Comparison of ENCODE assay signal across 15 cellular contexts in the genomic region with DNA sequence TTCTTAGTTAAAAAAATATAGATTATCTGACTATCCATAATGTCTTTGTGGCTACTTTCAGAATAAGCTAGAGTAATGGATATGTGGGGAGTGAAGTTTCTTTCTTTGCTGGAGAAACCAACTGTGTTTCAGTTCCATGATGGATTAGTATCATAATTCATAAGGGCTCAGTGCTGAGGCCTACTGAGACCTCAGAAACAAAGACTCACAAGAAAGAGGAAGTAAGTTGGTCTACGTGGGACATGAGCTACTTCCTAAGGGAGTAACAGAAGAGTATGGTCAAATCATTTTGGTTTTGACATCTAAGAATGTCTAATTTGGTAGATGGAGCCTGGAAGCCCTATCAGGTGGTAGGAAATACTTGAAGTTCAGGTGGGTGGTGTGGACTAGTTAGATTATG.
DNase-seq lines count a peak whose midpoint lies in the region; ATAC-seq, FAIRE-seq and TF ChIP-seq lines count a peak whose summit lies in the region.
"Had no signal": no experiment of that assay in that cellular context is flagged by ENCODE, and none has a peak within 500 bp of the region (broad histone marks: within the 10 kb centered on the region; RNA-seq: fewer than 3 reads in every experiment).

No MANE protein-coding gene starts in this region.

- H3K4me2 ChIP-seq in MM.1S (ENCODE audit: low read depth, low read length), result no peak overlapping the region

- DNase-seq in GM12892 (ENCODE audit: insufficient read length) (no peak), MM.1S (peak; percentile 34), NCI-H446 (lab: John Stamatoyannopoulos, UW) (no peak), NCI-H1694 treated with DMSO at 0.1 percent for 48 hours (lab: John Stamatoyannopoulos, UW) (no peak), substantia nigra (lab: John Stamatoyannopoulos, UW) (no peak)
- DNase-seq in naive thymus-derived CD8-positive, alpha-beta T cell, result no peak
- DNase-seq: activated CD4-positive, alpha-beta memory T cell treated with anti-CD3 and anti-CD28 coated beads, Interleukin-2, amount 10 ng/mL, durations not matched to agents 7 days and 5 days; amniotic stem cell; ovary; trophoblast cell had no signal

- POLR2A ChIA-PET in naive thymus-derived CD8-positive, alpha-beta T cell (lab: Charles Lee), result no interaction called here

- no peaks in the 10 kb centered on the region for H3K9me3 ChIP-seq in MM.1S (replicated peaks; ENCODE audit: insufficient read depth, low read length)
- H3K9me3 ChIP-seq: ovary had no signal

- H3K4me3 ChIP-seq in MM.1S (ENCODE audit: low read length), result no peak overlapping the region
- H3K4me3 ChIP-seq: ovary had no signal

- H3K9me3 Mint-ChIP-seq in naive thymus-derived CD8-positive, alpha-beta T cell, result no peaks in the 10 kb centered on the region
- H3K9me3 Mint-ChIP-seq: activated CD4-positive, alpha-beta memory T cell treated with anti-CD3 and anti-CD28 coated beads, Interleukin-2, amount 10 ng/mL, durations not matched to agents 7 days and 5 days had no signal

- no peak overlapping the region for H3K27ac Mint-ChIP-seq in naive thymus-derived CD8-positive, alpha-beta T cell
- H3K27ac Mint-ChIP-seq: activated CD4-positive, alpha-beta memory T cell treated with anti-CD3 and anti-CD28 coated beads, Interleukin-2, amount 10 ng/mL, durations not matched to agents 7 days and 5 days had no signal

- no peak overlapping the region for H3K4me3 Mint-ChIP-seq in naive thymus-derived CD8-positive, alpha-beta T cell
- H3K4me3 Mint-ChIP-seq: activated CD4-positive, alpha-beta memory T cell treated with anti-CD3 and anti-CD28 coated beads, Interleukin-2, amount 10 ng/mL, durations not matched to agents 7 days and 5 days had no signal

- H4K20me1 ChIP-seq in MM.1S (ENCODE audit: insufficient read depth, low read length), result no peaks in the 10 kb centered on the region

- no peak overlapping the region for H2AFZ ChIP-seq in MM.1S (ENCODE audit: low read length)

- no peaks in the 10 kb centered on the region for H3K9me2 ChIP-seq in MM.1S (replicated peaks; ENCODE audit: insufficient read depth, low read length)

- H3K9ac ChIP-seq in MM.1S (ENCODE audit: low read length), result no peak overlapping the region

- peaks cover 2% of the 10 kb centered on the region; the same call in 1 of the 2 replicates for H3F3A ChIP-seq in MM.1S (ENCODE audit: insufficient read depth, low read length)

- no peak for TF ChIP-seq CTCF in MM.1S (IDR thresholded peaks at IDR 0.05; ENCODE audit: low read length)

- H3K27ac ChIP-seq in MM.1S (ENCODE audit: low read length) (peak overlapping the region; percentile 32; the same call in 1 of the 2 replicates), substantia nigra (ENCODE audit: low read depth, low read length, poor library complexity, severe bottlenecking) (no peak overlapping the region)
- H3K27ac ChIP-seq: ovary had no signal

- peaks cover 0 to 4% (median 0%) of the 10 kb centered on the region in 5 donors for H3K27me3 Mint-ChIP-seq in naive thymus-derived CD8-positive, alpha-beta T cell

- TF ChIP-seq POLR2A in GM12892 (IDR thresholded peaks at IDR 0.05; ENCODE audit: low read depth, low read length), result no peak

- FAIRE-seq in GM12892 (lab: Jason Lieb, UNC), result peak; percentile 30
- FAIRE-seq: H1, keratinocyte had no signal

- ATAC-seq in GM19455 (IDR thresholded peaks at IDR 0.05; ENCODE audit: unreplicated experiment) (peak; percentile 87), HG02970 (IDR thresholded peaks at IDR 0.05; ENCODE audit: low FRiP score, unreplicated experiment) (peak; percentile 75)
- ATAC-seq in naive thymus-derived CD8-positive, alpha-beta T cell, result no peak
- ATAC-seq: Panc1 had no signal

- H3K36me3 ChIP-seq in MM.1S (replicated peaks; ENCODE audit: insufficient read depth, low read length), result no peaks in the 10 kb centered on the region
- H3K36me3 ChIP-seq: ovary had no signal

- no peaks in the 10 kb centered on the region for H3K36me3 Mint-ChIP-seq in naive thymus-derived CD8-positive, alpha-beta T cell

- peaks cover 4% of the 10 kb centered on the region; the same call in 1 of the 2 replicates for H3K4me1 ChIP-seq in MM.1S (ENCODE audit: low read length)

- no peaks in the 10 kb centered on the region for H3K27me3 ChIP-seq in MM.1S (replicated peaks; ENCODE audit: insufficient read depth, low read length)
- H3K27me3 ChIP-seq: ovary had no signal

- H3K4me1 Mint-ChIP-seq in naive thymus-derived CD8-positive, alpha-beta T cell, result peaks cover 0 to 8% (median 0%) of the 10 kb centered on the region in 4 donors
- H3K4me1 Mint-ChIP-seq: activated CD4-positive, alpha-beta memory T cell treated with anti-CD3 and anti-CD28 coated beads, Interleukin-2, amount 10 ng/mL, durations not matched to agents 7 days and 5 days had no signal

- H3K79me2 ChIP-seq in MM.1S (ENCODE audit: low read length), result no peaks in the 10 kb centered on the region

Comparison
In these comparisons a context has a peak if more than half of its experiments do, and no peak if none do; other contexts are left out.
1. ATAC-seq: peak in GM19455 (single experiment) and HG02970 (single experiment); none in naive thymus-derived CD8-positive, alpha-beta T cell (0 of 2).